ENCODE assay signal across 1 cellular context in the genomic region with DNA sequence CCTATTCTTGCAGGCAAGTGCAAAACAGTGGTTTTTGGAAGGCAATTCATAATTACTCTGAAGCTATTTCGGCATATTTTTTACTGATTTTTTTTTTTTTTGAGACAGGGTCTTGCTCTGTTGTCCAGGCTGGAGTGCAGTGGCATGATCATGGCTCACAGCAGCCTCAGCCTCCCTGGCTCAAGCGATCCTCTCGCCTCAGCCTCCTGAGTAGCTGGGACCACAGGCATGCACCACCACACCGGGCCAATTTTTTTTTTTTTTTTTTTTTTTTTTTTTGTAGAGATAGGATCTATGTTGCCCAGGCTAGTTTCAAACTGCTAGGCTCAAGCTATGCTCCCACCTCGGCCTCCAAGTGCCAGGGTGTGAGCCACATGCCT.
A peak's percentile ranks its signal among the peaks of the same experiment; 100 is the strongest.
TF ChIP-seq lines count a peak whose summit lies in the region.

No MANE protein-coding gene starts in this region.

TF ChIP-seq in K562, 482 proteins besides CTCF, POLR2A, EP300 and RAD21:
- 0 out of 2 replicates have a peak, but pooled peaks have one; percentile 17 for TF ChIP-seq BCOR (IDR thresholded peaks at IDR 0.05)
- peak; percentile 90 for TF ChIP-seq ZNF121 (CRISPR knock-in tag; conservative IDR thresholded peaks at IDR 0.05)
- TF ChIP-seq DPF2 (IDR thresholded peaks at IDR 0.05), result 0 out of 2 replicates have a peak, but pooled peaks have one; percentile 8
- peak; percentile 55 for TF ChIP-seq ZNF384 (IDR thresholded peaks at IDR 0.05; ENCODE audit: low read depth, low read length)
